In the genomic region with DNA sequence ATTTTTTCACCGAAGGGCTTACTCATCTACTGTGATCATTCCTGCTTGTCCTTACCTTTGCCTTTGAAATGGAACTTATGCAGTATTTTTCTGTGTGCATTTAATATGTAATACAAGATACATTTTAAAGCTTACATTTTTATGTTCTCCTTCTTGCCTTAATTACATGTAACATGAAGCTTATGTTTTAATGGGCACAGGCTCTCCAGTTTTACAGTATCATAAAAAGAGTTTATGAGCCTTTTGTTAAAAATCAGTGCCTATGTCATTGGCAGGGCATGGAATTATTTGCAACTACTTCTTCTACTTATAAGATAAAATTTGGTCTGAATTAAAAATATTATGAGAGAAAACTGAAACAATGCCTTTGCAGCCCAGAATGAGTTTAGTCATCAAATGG, we compare ENCODE assay signal across 30 cellular contexts. TPM values are rescaled to one million over a fixed set of nuclear protein-coding genes. Genes with fewer than 3 reads are reported as not detected.
"Had no signal": no experiment of that assay in that cellular context is flagged by ENCODE, and none has a peak within 500 bp of the region (broad histone marks: within the 10 kb centered on the region; RNA-seq: fewer than 3 reads in every experiment).

No MANE protein-coding gene starts in this region.

- H3K9me3 Mint-ChIP-seq: endodermal cell; mesothelial cell of epicardium; natural killer cell treated with Interleukin-12 subunit alpha and Interleukin-12 subunit beta and Interleukin-15 and Interleukin-18, amount 100 ng/mL, for 72 hours; neural crest cell; stimulated activated naive CD8-positive, alpha-beta T cell treated with anti-CD3 and anti-CD28 coated beads, Interleukin-15, Interleukin-2, amounts not matched to agents 100 ng/mL and 50 ng/mL, for 24 hours had no signal

- H3K27ac Mint-ChIP-seq: endodermal cell; mesothelial cell of epicardium; natural killer cell treated with Interleukin-12 subunit alpha and Interleukin-12 subunit beta and Interleukin-15 and Interleukin-18, amount 100 ng/mL, for 72 hours; progenitor cell of endocrine pancreas; stimulated activated naive B cell treated with anti-CD40 and anti-IgM and Interleukin-4, amounts not matched to agents 10 μg/mL and 1 μg/mL and 100 μg/mL, for 72 hours; stimulated activated naive CD8-positive, alpha-beta T cell treated with anti-CD3 and anti-CD28 coated beads, Interleukin-15, Interleukin-2, amounts not matched to agents 100 ng/mL and 50 ng/mL, for 24 hours had no signal

- H3K4me3 Mint-ChIP-seq: endodermal cell; mesothelial cell of epicardium; naive B cell; natural killer cell treated with Interleukin-12 subunit alpha and Interleukin-12 subunit beta and Interleukin-15 and Interleukin-18, amount 100 ng/mL, for 72 hours; neural crest cell; stimulated activated naive B cell treated with anti-CD40 and anti-IgM and Interleukin-4, amounts not matched to agents 10 μg/mL and 1 μg/mL and 100 μg/mL, for 72 hours; stimulated activated naive CD8-positive, alpha-beta T cell treated with anti-CD3 and anti-CD28 coated beads, Interleukin-15, Interleukin-2, amounts not matched to agents 100 ng/mL and 50 ng/mL, for 24 hours had no signal

- DNase-seq: effector CD8-positive, alpha-beta T cell; endodermal cell; foreskin fibroblast; gastrocnemius medialis; heart left ventricle; kidney; left lung; mesenchymal stem cell; mucosa of descending colon; naive B cell; stimulated activated CD4-positive, alpha-beta T cell treated with anti-CD3 and anti-CD28 coated beads, Interleukin-4, amount 100 ng/mL, for 4 hours; stimulated activated naive B cell treated with anti-CD40 and anti-IgM and Interleukin-4, amounts not matched to agents 10 μg/mL and 1 μg/mL and 100 μg/mL, for 72 hours; upper lobe of left lung had no signal

- H3K79me2 ChIP-seq: hepatocyte, parathyroid adenoma had no signal

- H3K4me2 ChIP-seq: hepatocyte, smooth muscle cell had no signal

- H3K27me3 Mint-ChIP-seq: naive B cell; progenitor cell of endocrine pancreas; stimulated activated naive B cell treated with anti-CD40 and anti-IgM and Interleukin-4, amounts not matched to agents 10 μg/mL and 1 μg/mL and 100 μg/mL, for 72 hours had no signal

- H3K27ac ChIP-seq: gastrocnemius medialis, heart left ventricle, left lung, neutrophil, parathyroid adenoma, right atrium auricular region, thoracic aorta, tibial nerve, upper lobe of left lung had no signal

- H3K36me3 ChIP-seq: left lung, neutrophil had no signal

- FAIRE-seq: colon, kidney, urothelium cell line had no signal

- H2AFZ ChIP-seq: hepatocyte, parathyroid adenoma had no signal

- H3K27me3 ChIP-seq: gastrocnemius medialis, heart left ventricle, hepatocyte, left lung, neutrophil, right atrium auricular region, tibial nerve, upper lobe of left lung had no signal

- H3K9me3 ChIP-seq: gastrocnemius medialis, heart left ventricle, left lung, mucosa of descending colon, neutrophil, right atrium auricular region, thoracic aorta, tibial nerve, upper lobe of left lung had no signal

- H3K4me1 Mint-ChIP-seq: neural crest cell had no signal

- ATAC-seq: gastrocnemius medialis; heart left ventricle; left lung; mucosa of descending colon; natural killer cell treated with Interleukin-12 subunit alpha and Interleukin-12 subunit beta and Interleukin-15 and Interleukin-18, amount 100 ng/mL, for 72 hours; sciatic nerve; stimulated activated naive B cell treated with anti-CD40 and anti-IgM and Interleukin-4, amounts not matched to agents 10 μg/mL and 1 μg/mL and 100 μg/mL, for 72 hours had no signal

- H3K9ac ChIP-seq: parathyroid adenoma had no signal

- H3K4me3 ChIP-seq: gastrocnemius medialis, heart left ventricle, hepatocyte, left lung, mucosa of descending colon, right atrium auricular region, smooth muscle cell, thoracic aorta, tibial nerve, upper lobe of left lung had no signal

- H3K36me3 Mint-ChIP-seq: mesothelial cell of epicardium; natural killer cell treated with Interleukin-12 subunit alpha and Interleukin-12 subunit beta and Interleukin-15 and Interleukin-18, amount 100 ng/mL, for 72 hours had no signal

- H3K4me1 ChIP-seq: gastrocnemius medialis, heart left ventricle, parathyroid adenoma, right atrium auricular region, tibial nerve, upper lobe of left lung had no signal

RNA-seq across cellular contexts. Expression of gene WNT16, which starts 28.1 kb away (rescaled TPM):
- total RNA-seq: kidney; left lung; lung microvascular endothelial cell; natural killer cell treated with Interleukin-12 subunit alpha and Interleukin-12 subunit beta and Interleukin-15 and Interleukin-18, amount 100 ng/mL, for 72 hours; neural crest cell; omental fat pad; progenitor cell of endocrine pancreas; sciatic nerve; smooth muscle cell; thoracic aorta; upper lobe of left lung had no signal
- polyA plus RNA-seq: heart left ventricle had no signal
